In the genomic region with DNA sequence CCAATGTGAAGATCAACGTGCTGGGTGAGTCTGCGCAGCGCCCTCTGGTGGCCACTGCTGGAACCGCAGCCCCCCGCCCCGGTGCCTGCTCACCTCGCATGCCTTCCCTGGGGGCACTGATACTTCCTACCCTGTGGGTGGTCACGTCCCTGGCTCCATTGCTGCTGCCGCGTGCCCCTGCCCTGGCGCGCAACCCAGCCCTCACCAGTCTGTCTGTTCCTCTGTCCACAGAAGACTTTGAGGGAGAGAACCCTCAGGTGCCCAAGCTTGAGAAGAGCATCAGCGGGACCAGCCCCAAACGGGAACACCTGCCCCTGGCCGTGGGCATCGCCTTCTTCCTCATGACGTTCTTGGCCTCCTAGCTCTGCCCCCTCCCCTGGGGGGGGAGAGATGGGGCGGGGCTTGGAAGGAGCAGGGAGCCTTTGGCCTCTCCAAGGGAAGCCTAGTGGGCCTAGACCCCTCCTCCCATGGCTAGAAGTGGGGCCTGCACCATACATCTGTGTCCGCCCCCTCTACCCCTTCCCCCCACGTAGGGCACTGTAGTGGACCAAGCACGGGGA, we compare ENCODE assay signal across 8 cellular contexts. TPM values are rescaled to one million over a fixed set of nuclear protein-coding genes. Genes with fewer than 3 reads are reported as not detected.
DNase-seq lines count a peak whose midpoint lies in the region; ATAC-seq and TF ChIP-seq lines count a peak whose summit lies in the region.

No MANE protein-coding gene starts in this region.

- DNase-seq in AG08395 (ENCODE audit: low spot score) (peak; percentile 69), GM19238 (ENCODE audit: insufficient read length, low spot score) (peak; percentile 71), NOMO-1 treated with DMSO at 0.1 percent for 48 hours (lab: John Stamatoyannopoulos, UW; ENCODE audit: unreplicated experiment) (peak; percentile 29), epidermal melanocyte (ENCODE audit: insufficient read length, low spot score) (peak; percentile 70), natural killer cell (peak; percentile 82)
- peak; percentile 41 for DNase-seq in activated CD8-positive, alpha-beta memory T cell treated with anti-CD3 and anti-CD28 coated beads, Interleukin-2, amount 50 U/mL, for 24 hours (ENCODE audit: extremely low read depth)

- intact Hi-C loops in natural killer cell (cut with micrococcal nuclease) = no loop called here

- peak overlapping the region; percentile 46 to 87 for H3K27ac Mint-ChIP-seq in natural killer cell
- peak overlapping the region; percentile 49 for H3K27ac Mint-ChIP-seq in stimulated activated naive CD8-positive, alpha-beta T cell treated with anti-CD3 and anti-CD28 coated beads, Interleukin-15, Interleukin-2, amounts not matched to agents 100 ng/mL and 50 ng/mL, for 24 hours

- no peaks in the 10 kb centered on the region for H3K9me3 Mint-ChIP-seq in natural killer cell
- no peaks in the 10 kb centered on the region for H3K9me3 Mint-ChIP-seq in stimulated activated naive CD8-positive, alpha-beta T cell treated with anti-CD3 and anti-CD28 coated beads, Interleukin-15, Interleukin-2, amounts not matched to agents 100 ng/mL and 50 ng/mL, for 24 hours

- peaks cover 28 to 44% of the 10 kb centered on the region in 2 donors for H3K4me1 Mint-ChIP-seq in natural killer cell
- H3K4me1 Mint-ChIP-seq in stimulated activated naive CD8-positive, alpha-beta T cell treated with anti-CD3 and anti-CD28 coated beads, Interleukin-15, Interleukin-2, amounts not matched to agents 100 ng/mL and 50 ng/mL, for 24 hours (ENCODE audit: low read depth) = peaks cover 37% of the 10 kb centered on the region

- peak overlapping the region; percentile 79 for H3K4me3 Mint-ChIP-seq in natural killer cell
- peak overlapping the region; percentile 61 for H3K4me3 Mint-ChIP-seq in stimulated activated naive CD8-positive, alpha-beta T cell treated with anti-CD3 and anti-CD28 coated beads, Interleukin-15, Interleukin-2, amounts not matched to agents 100 ng/mL and 50 ng/mL, for 24 hours

- peak; percentile 15 to 51 (median 24) for ATAC-seq in natural killer cell
- no peak for ATAC-seq in GM18861 (IDR thresholded peaks at IDR 0.05; ENCODE audit: unreplicated experiment)

- TF ChIP-seq CTCF in natural killer cell (IDR thresholded peaks at IDR 0.05) = peak; percentile 99

- no peaks in the 10 kb centered on the region for H3K36me3 Mint-ChIP-seq in natural killer cell
- H3K36me3 Mint-ChIP-seq in stimulated activated naive CD8-positive, alpha-beta T cell treated with anti-CD3 and anti-CD28 coated beads, Interleukin-15, Interleukin-2, amounts not matched to agents 100 ng/mL and 50 ng/mL, for 24 hours (ENCODE audit: low read depth) = no peaks in the 10 kb centered on the region

- H3K27me3 Mint-ChIP-seq in natural killer cell (ENCODE audit: low read depth in 2 of 2) = peaks cover 13 to 22% of the 10 kb centered on the region in 2 donors
- H3K27me3 Mint-ChIP-seq in stimulated activated naive CD8-positive, alpha-beta T cell treated with anti-CD3 and anti-CD28 coated beads, Interleukin-15, Interleukin-2, amounts not matched to agents 100 ng/mL and 50 ng/mL, for 24 hours = peaks cover 30% of the 10 kb centered on the region

RNA-seq across cellular contexts. Expression of a gene that starts 7.6 kb away (rescaled TPM):
- total RNA-seq in natural killer cell = 1 to 10 TPM in 1 of 3 donors, under 1 TPM in 2; 0.52 to 1.1 (median 0.68) TPM

RNA-seq across cellular contexts. Expression of a gene that starts 22.7 kb away (rescaled TPM):
- 1 to 10 TPM; 4.6 to 6.8 (median 5.5) TPM for total RNA-seq in natural killer cell

RNA-seq across cellular contexts. Expression of a gene that starts 35.1 kb away (rescaled TPM):
- 10 to 100 TPM; 54.6 to 83.2 (median 64.7) TPM for total RNA-seq in natural killer cell

RNA-seq across cellular contexts. Expression of a gene that starts 41.4 kb away (rescaled TPM):
- total RNA-seq in natural killer cell = 1 to 10 TPM; 1.5 to 1.9 (median 1.9) TPM

RNA-seq across cellular contexts. Expression of a gene that starts 49.4 kb away (rescaled TPM):
- 10 to 100 TPM; 31.7 to 33.5 (median 32.7) TPM for total RNA-seq in natural killer cell

Comparison
In these comparisons a context has a peak if more than half of its experiments do, and no peak if none do; other contexts are left out.
1. DNase-seq: peak in every context shown above with its lines; median percentile 82 in natural killer cell; 71 in GM19238; 70 in epidermal melanocyte; 69 in AG08395; 41 in activated CD8-positive, alpha-beta memory T cell treated with anti-CD3 and anti-CD28 coated beads, Interleukin-2, amount 50 U/mL, for 24 hours; 29 in NOMO-1 treated with DMSO at 0.1 percent for 48 hours.